In genomic region chr4:52579602-52580272, GRCh38 we compare ENCODE assay signal across 24 cellular contexts.
"Had no signal": no experiment of that assay in that cellular context is flagged by ENCODE, and none has a peak within 500 bp of the region (broad histone marks: within the 10 kb centered on the region; RNA-seq: fewer than 3 reads in every experiment).

No MANE protein-coding gene starts in this region.

- FAIRE-seq: endothelial cell of umbilical vein, frontal cortex, islet of Langerhans, keratinocyte had no signal

- H3K36me3 ChIP-seq: esophagus muscularis mucosa, gastroesophageal sphincter, heart right ventricle, left lung, lower lobe of right lung had no signal

- H3K9me3 ChIP-seq: esophagus muscularis mucosa, gastroesophageal sphincter, heart right ventricle, left lung, lower lobe of right lung, mucosa of descending colon had no signal

- H3K27me3 ChIP-seq: dorsolateral prefrontal cortex, esophagus muscularis mucosa, foreskin keratinocyte, gastroesophageal sphincter, heart right ventricle, left lung had no signal

- H3K27ac ChIP-seq: coronary artery, dorsolateral prefrontal cortex, esophagus muscularis mucosa, foreskin keratinocyte, gastroesophageal sphincter, heart right ventricle, left lung, lower lobe of right lung had no signal

- H3K4me1 ChIP-seq: esophagus muscularis mucosa, foreskin keratinocyte, gastroesophageal sphincter, left lung, lower lobe of right lung had no signal

- H3K4me3 ChIP-seq: coronary artery, dorsolateral prefrontal cortex, esophagus muscularis mucosa, gastroesophageal sphincter, heart right ventricle, left lung, lower lobe of right lung, mucosa of descending colon had no signal

- ATAC-seq: foreskin keratinocyte; gastroesophageal sphincter; heart right ventricle; left cardiac atrium; left lung; left ventricle myocardium superior; lower lobe of right lung; mucosa of descending colon; naive thymus-derived CD8-positive, alpha-beta T cell had no signal

- DNase-seq: dermis blood vessel endothelial cell; dorsolateral prefrontal cortex; effector CD4-positive, alpha-beta T cell; effector memory CD4-positive, alpha-beta T cell; glutamatergic neuron; head of caudate nucleus; heart right ventricle; hippocampal formation; left cardiac atrium; left lung; left ventricle myocardium superior; lower lobe of right lung; mesenchymal stem cell; mucosa of descending colon; naive B cell; naive thymus-derived CD8-positive, alpha-beta T cell had no signal
